In the genomic region with DNA sequence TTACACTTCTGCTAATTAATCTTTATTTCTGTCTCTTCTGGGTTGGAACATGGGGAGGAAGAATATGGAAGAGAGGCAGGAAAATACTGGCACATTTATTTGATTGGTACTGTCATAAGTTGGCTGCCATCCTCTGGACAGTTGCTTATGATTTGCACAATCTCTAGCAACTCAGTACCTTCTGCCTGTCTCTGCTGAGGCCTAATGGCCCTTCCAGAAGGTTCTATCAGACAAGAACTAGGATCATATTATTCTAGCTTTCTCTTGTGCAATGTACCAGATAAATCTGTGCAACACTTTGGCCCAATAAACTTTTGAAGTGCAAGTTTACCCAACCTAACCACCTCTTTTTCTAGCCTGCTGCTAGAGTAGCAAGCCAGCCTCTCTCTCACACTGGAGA, we compare ENCODE assay signal across 17 cellular contexts.
A peak's percentile ranks its signal among the peaks of the same experiment; 100 is the strongest.
DNase-seq lines count a peak whose midpoint lies in the region; ATAC-seq and TF ChIP-seq lines count a peak whose summit lies in the region.
"Had no signal": no experiment of that assay in that cellular context is flagged by ENCODE, and none has a peak within 500 bp of the region (broad histone marks: within the 10 kb centered on the region; RNA-seq: fewer than 3 reads in every experiment).

No MANE protein-coding gene starts in this region.

- no peaks in the 10 kb centered on the region for H3K9me3 ChIP-seq in PC-3 (ENCODE audit: low read length)
- H3K9me3 ChIP-seq in colonic mucosa = no peaks in the 10 kb centered on the region
- no peaks in the 10 kb centered on the region for H3K9me3 ChIP-seq in right lobe of liver

- H4K20me1 ChIP-seq in PC-3 (ENCODE audit: low read length) = no peaks in the 10 kb centered on the region

- no peaks in the 10 kb centered on the region for H3K27me3 Mint-ChIP-seq in stimulated activated memory B cell treated with anti-CD40 and anti-IgM and Interleukin-4, amounts not matched to agents 10 μg/mL and 1 μg/mL and 100 μg/mL, for 72 hours

- peaks cover 50% of the 10 kb centered on the region for H3K4me1 ChIP-seq in PC-3 (ENCODE audit: insufficient read depth, low read length)
- H3K4me1 ChIP-seq in colonic mucosa = peaks cover 2% of the 10 kb centered on the region
- H3K4me1 ChIP-seq in right lobe of liver = peaks cover 0 to 13% (median 0%) of the 10 kb centered on the region in 4 donors

- no peak for TF ChIP-seq CTCF in PC-3 (conservative IDR thresholded peaks at IDR 0.05; ENCODE audit: low read depth, low read length)
- TF ChIP-seq CTCF in colonic mucosa (IDR thresholded peaks at IDR 0.05) = no peak
- no peak for TF ChIP-seq CTCF in right lobe of liver (IDR thresholded peaks at IDR 0.05)

- H3K4me3 ChIP-seq in PC-3 (ENCODE audit: low read length) (no peak overlapping the region), colonic mucosa (no peak overlapping the region), right lobe of liver (no peak overlapping the region)

- peak overlapping the region; percentile 29; the same call in 1 of the 2 replicates for H3K9ac ChIP-seq in PC-3 (ENCODE audit: low read length)
- H3K9ac ChIP-seq in colonic mucosa (ENCODE audit: low read depth in 2 of 2, low read length in 2 of 2) = no peak overlapping the region

- no peak overlapping the region for H3K27ac Mint-ChIP-seq in stimulated activated memory B cell treated with anti-CD40 and anti-IgM and Interleukin-4, amounts not matched to agents 10 μg/mL and 1 μg/mL and 100 μg/mL, for 72 hours
- H3K27ac Mint-ChIP-seq: CD14-positive monocyte, HFFc6 had no signal

- no peaks in the 10 kb centered on the region for H3K36me3 ChIP-seq in PC-3 (ENCODE audit: low read depth, low read length)
- H3K36me3 ChIP-seq in colonic mucosa = no peaks in the 10 kb centered on the region
- no peaks in the 10 kb centered on the region for H3K36me3 ChIP-seq in right lobe of liver

- H3K27me3 ChIP-seq in PC-3 (ENCODE audit: low read length) (no peaks in the 10 kb centered on the region), colonic mucosa (no peaks in the 10 kb centered on the region), right lobe of liver (no peaks in the 10 kb centered on the region)

- H3F3A ChIP-seq in PC-3 (ENCODE audit: low read length, unreplicated experiment) = peaks cover 4% of the 10 kb centered on the region

- no peaks in the 10 kb centered on the region for H3K79me2 ChIP-seq in PC-3 (ENCODE audit: low read length)

- intact Hi-C loops in PC-3 (cut with micrococcal nuclease) = loop anchor here (2.0 to 5.0 kb wide), 3 partner anchors 17 to 115 kb away; no protein-coding TSS in a partner anchor
- intact Hi-C loops in colonic mucosa (cut with DNase I) = no loop called here
- intact Hi-C loops in right lobe of liver (cut with DNase I) = no loop called here

- peaks cover 3% of the 10 kb centered on the region for H3K9me3 Mint-ChIP-seq in stimulated activated memory B cell treated with anti-CD40 and anti-IgM and Interleukin-4, amounts not matched to agents 10 μg/mL and 1 μg/mL and 100 μg/mL, for 72 hours
- H3K9me3 Mint-ChIP-seq: HFFc6 had no signal

- peak overlapping the region; percentile 52 for H3K4me2 ChIP-seq in PC-3 (ENCODE audit: low read length)

- BruUV-seq in PC-3 (replicated peaks; lab: Mats Ljungman, UMichigan) = no TSS peak

- ATAC-seq in PC-3 (no peak), right lobe of liver (peak; percentile 64 to 94 (median 82))
- peak; percentile 43 for ATAC-seq in stimulated activated memory B cell treated with anti-CD40 and anti-IgM and Interleukin-4, amounts not matched to agents 10 μg/mL and 1 μg/mL and 100 μg/mL, for 72 hours

- peak overlapping the region; percentile 92 for H3K27ac ChIP-seq in PC-3 (ENCODE audit: low read length)
- peak overlapping the region; percentile 34 for H3K27ac ChIP-seq in colonic mucosa
- peak overlapping the region in 2 of 3 donors; percentile 24 to 69 for H3K27ac ChIP-seq in right lobe of liver

- POLR2A ChIA-PET in PC-3 (lab: Charles Lee; ENCODE audit: unreplicated experiment) = interaction anchor here (0.6 kb wide), 1 partner anchor 333 kb away, joined by 4 read pairs; no protein-coding TSS in a partner anchor

- no peaks in the 10 kb centered on the region for H3K36me3 Mint-ChIP-seq in stimulated activated memory B cell treated with anti-CD40 and anti-IgM and Interleukin-4, amounts not matched to agents 10 μg/mL and 1 μg/mL and 100 μg/mL, for 72 hours

- CTCF ChIA-PET in PC-3 (lab: Charles Lee) = no interaction called here

- H3K9me2 ChIP-seq in PC-3 (replicated peaks; ENCODE audit: low read length) = no peaks in the 10 kb centered on the region; the same call in 1 of the 2 replicates

- H3K4me1 Mint-ChIP-seq in stimulated activated memory B cell treated with anti-CD40 and anti-IgM and Interleukin-4, amounts not matched to agents 10 μg/mL and 1 μg/mL and 100 μg/mL, for 72 hours = no peaks in the 10 kb centered on the region

- DNase-seq in PC-3 (peak; percentile 23), colonic mucosa (no peak), right lobe of liver (peak in 1 of 3 donors; percentile 51), T-helper 9 cell (no peak), HuH-7 (ENCODE audit: low spot score) (no peak)
- DNase-seq in activated T-cell treated with anti-CD3 and anti-CD28 coated beads, Interleukin-2, amount 50 U/mL, for 1 hour = no peak
- DNase-seq: ACHN, AML-193, COR-L47, HFFc6, NCI-H1105 treated with DMSO at 0.1 percent for 48 hours, NCI-H1694 treated with DMSO at 0.1 percent for 48 hours, NCI-H2107, NCI-H69, SIG-M5 had no signal

- no peak overlapping the region for H3K4me3 Mint-ChIP-seq in stimulated activated memory B cell treated with anti-CD40 and anti-IgM and Interleukin-4, amounts not matched to agents 10 μg/mL and 1 μg/mL and 100 μg/mL, for 72 hours
- H3K4me3 Mint-ChIP-seq: CD14-positive monocyte, HFFc6 had no signal

- TF ChIP-seq POLR2A in right lobe of liver (IDR thresholded peaks at IDR 0.05) = no peak

- H2AFZ ChIP-seq in PC-3 (ENCODE audit: low read length) = no peak overlapping the region

Comparison
In these comparisons a context has a peak if more than half of its experiments do, and no peak if none do; other contexts are left out.
1. H3K27ac ChIP-seq: peak in every context shown above with its lines; median percentile 92 in PC-3; 46 in right lobe of liver; 34 in colonic mucosa.